In the genomic region with DNA sequence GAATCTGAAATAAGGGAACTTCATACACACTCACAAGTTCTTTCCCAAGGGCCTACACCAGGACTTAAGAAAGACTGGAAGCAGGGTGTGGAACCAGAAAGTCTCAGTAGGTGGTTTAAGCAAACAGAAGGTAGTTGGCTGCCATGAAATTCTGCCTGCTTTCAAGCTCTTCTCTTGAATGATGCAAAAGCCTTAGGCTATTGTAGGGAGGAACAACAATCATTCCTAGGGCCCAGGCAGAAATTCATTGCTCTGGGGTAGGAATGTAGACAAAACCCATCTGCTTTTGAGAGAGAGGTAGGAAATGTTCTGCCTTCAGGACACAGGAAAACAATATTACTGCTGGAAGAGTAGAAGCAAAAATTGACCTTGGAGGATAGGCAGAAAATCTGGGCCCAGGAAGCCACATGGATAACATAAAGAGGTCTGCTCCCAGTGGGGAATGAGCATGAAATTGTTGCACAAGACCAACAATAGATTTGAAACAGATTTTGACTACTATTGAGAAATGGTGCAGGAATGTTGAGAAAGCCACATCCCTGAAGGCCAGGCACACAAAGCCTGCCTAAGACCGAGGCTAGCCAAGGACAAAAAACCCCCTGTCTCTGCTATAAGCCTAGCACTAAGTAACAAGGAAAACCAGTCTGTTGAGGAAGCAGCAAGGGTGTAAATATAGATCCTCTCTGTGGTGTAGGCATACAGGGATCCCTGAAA, we compare ENCODE assay signal across 16 cellular contexts. TPM values are rescaled to one million over a fixed set of nuclear protein-coding genes. Genes with fewer than 3 reads are reported as not detected.
DNase-seq lines count a peak whose midpoint lies in the region; ATAC-seq and TF ChIP-seq lines count a peak whose summit lies in the region.
"Had no signal": no experiment of that assay in that cellular context is flagged by ENCODE, and none has a peak within 500 bp of the region (broad histone marks: within the 10 kb centered on the region; RNA-seq: fewer than 3 reads in every experiment).

No MANE protein-coding gene starts in this region.

- POLR2A ChIA-PET in MCF 10A (lab: Yijun Ruan, JAX), result interaction anchor here (0.7 to 2.6 kb wide), 3 partner anchors 12 to 572 kb away, joined by 3 to 11 read pairs (median 5); a partner anchor contains a TSS

- CTCF ChIA-PET in MCF 10A (lab: Yijun Ruan, JAX), result interaction anchor here (0.7 to 1.0 kb wide), 2 partner anchors 49 to 58 kb away, joined by 3 to 4 read pairs; no protein-coding TSS in a partner anchor

- DNase-seq in Right ventricle myocardium superior (no peak), right atrium auricular region (ENCODE audit: low spot score) (no peak), MCF 10A (ENCODE audit: unreplicated experiment) (peak; percentile 72), left ventricle myocardium superior (no peak), glutamatergic neuron (no peak), NCI-H2081 (lab: John Stamatoyannopoulos, UW) (no peak), DMS 273 treated with DMSO at 0.1 percent for 48 hours (lab: John Stamatoyannopoulos, UW) (no peak)
- DNase-seq in activated effector memory CD4-positive, alpha-beta T cell treated with anti-CD3 and anti-CD28 coated beads, Interleukin-2, amount 50 U/mL, for 16 hours, result no peak
- DNase-seq: ACHN; activated CD4-positive, alpha-beta T cell treated with anti-CD3 and anti-CD28 coated beads for 36 hours; dorsolateral prefrontal cortex; NCI-H510A; SHP77; stimulated activated CD4-positive, alpha-beta T cell treated with anti-CD3 and anti-CD28 coated beads, Interleukin-12 subunit alpha, Interleukin-12 subunit beta, amount 100 ng/mL, for 4 hours; stimulated activated CD8-positive, alpha-beta memory T cell treated with anti-CD3 and anti-CD28 coated beads, Interleukin-4, amount 100 ng/mL, for 48 hours had no signal

- ATAC-seq in Right ventricle myocardium superior (ENCODE audit: poor library complexity) (peak; percentile 87), left ventricle myocardium superior (peak; percentile 85)
- ATAC-seq: activated CD4-positive, alpha-beta T cell treated with anti-CD3 and anti-CD28 coated beads for 36 hours had no signal

- H3K4me1 ChIP-seq in right atrium auricular region, result no peaks in the 10 kb centered on the region

- H3K4me3 Mint-ChIP-seq in MCF 10A (ENCODE audit: unreplicated experiment), result no peak overlapping the region
- no peak overlapping the region for H3K4me3 Mint-ChIP-seq in glutamatergic neuron (ENCODE audit: unreplicated experiment)
- H3K4me3 Mint-ChIP-seq: activated CD4-positive, alpha-beta T cell treated with anti-CD3 and anti-CD28 coated beads for 36 hours had no signal

- TF ChIP-seq CTCF in right atrium auricular region (IDR thresholded peaks at IDR 0.05), result no peak
- TF ChIP-seq CTCF in MCF 10A (IDR thresholded peaks at IDR 0.05; ENCODE audit: unreplicated experiment), result no peak
- TF ChIP-seq CTCF in glutamatergic neuron (IDR thresholded peaks at IDR 0.05; ENCODE audit: partially characterized antibody, unreplicated experiment), result no peak

- H3K4me1 Mint-ChIP-seq in MCF 10A (ENCODE audit: insufficient read depth, unreplicated experiment), result peaks cover 27% of the 10 kb centered on the region
- no peaks in the 10 kb centered on the region for H3K4me1 Mint-ChIP-seq in glutamatergic neuron (ENCODE audit: low read depth, unreplicated experiment)

- H3K27me3 ChIP-seq in right atrium auricular region, result no peaks in the 10 kb centered on the region
- H3K27me3 ChIP-seq: dorsolateral prefrontal cortex had no signal

- H3K36me3 Mint-ChIP-seq in MCF 10A (ENCODE audit: insufficient read depth, unreplicated experiment) (peaks cover 50% of the 10 kb centered on the region), glutamatergic neuron (ENCODE audit: unreplicated experiment) (peaks cover 21% of the 10 kb centered on the region)

- H3K27ac Mint-ChIP-seq in MCF 10A (ENCODE audit: low read depth, unreplicated experiment) (peak overlapping the region; percentile 69), glutamatergic neuron (ENCODE audit: unreplicated experiment) (no peak overlapping the region)
- H3K27ac Mint-ChIP-seq: activated CD4-positive, alpha-beta T cell treated with anti-CD3 and anti-CD28 coated beads for 36 hours; activated T-helper 2 cell treated with anti-CD3 and anti-CD28 coated beads, Interferon-gamma antibody, Interleukin-2, Interleukin-4, amounts not matched to agents 10 μg/mL and 5 μg/mL and 100 μg/mL, durations not matched to agents 14 hours and 24 hours and 36 hours had no signal

- BruUV-seq in MCF 10A (replicated peaks; lab: Mats Ljungman, UMichigan), result no TSS peak

- H3K36me3 ChIP-seq in right atrium auricular region, result peaks cover 12% of the 10 kb centered on the region

- no peak overlapping the region for H3K4me3 ChIP-seq in right atrium auricular region
- H3K4me3 ChIP-seq: dorsolateral prefrontal cortex had no signal

- H3K9me3 ChIP-seq in right atrium auricular region, result no peaks in the 10 kb centered on the region

- H3K27ac ChIP-seq in right atrium auricular region, result no peak overlapping the region
- H3K27ac ChIP-seq: dorsolateral prefrontal cortex had no signal

- peaks cover 8% of the 10 kb centered on the region for H3K9me3 Mint-ChIP-seq in MCF 10A (ENCODE audit: unreplicated experiment)
- peaks cover 3% of the 10 kb centered on the region for H3K9me3 Mint-ChIP-seq in glutamatergic neuron (ENCODE audit: unreplicated experiment)

- no peaks in the 10 kb centered on the region for H3K27me3 Mint-ChIP-seq in MCF 10A (ENCODE audit: insufficient read depth, unreplicated experiment)
- no peaks in the 10 kb centered on the region for H3K27me3 Mint-ChIP-seq in glutamatergic neuron (ENCODE audit: unreplicated experiment)
- H3K27me3 Mint-ChIP-seq: activated CD4-positive, alpha-beta T cell treated with anti-CD3 and anti-CD28 coated beads for 36 hours had no signal

- intact Hi-C loops in Right ventricle myocardium superior (cut with DNase I), result no loop called here
- intact Hi-C loops in MCF 10A (cut with micrococcal nuclease), result no loop called here
- intact Hi-C loops in left ventricle myocardium superior (cut with micrococcal nuclease), result no loop called here

RNA-seq across cellular contexts. Expression of a gene that starts 22.7 kb away (rescaled TPM):
- total RNA-seq in Right ventricle myocardium superior, result 13.7 TPM
- total RNA-seq in right atrium auricular region, result 10 to 100 TPM; 12.5 to 23.7 TPM
- total RNA-seq in MCF 10A (2022), result 56.5 and 67.5 TPM in 2 replicates
- total RNA-seq in left ventricle myocardium superior, result 13.4 TPM
- total RNA-seq in glutamatergic neuron (ENCODE audit: unreplicated experiment), result 32.9 TPM

RNA-seq across cellular contexts. Expression of a gene that starts 24.3 kb away (rescaled TPM):
- 23.6 TPM for total RNA-seq in Right ventricle myocardium superior
- 10 to 100 TPM; 26.9 to 31.9 TPM for total RNA-seq in right atrium auricular region
- 90.9 and 111 TPM in 2 replicates for total RNA-seq in MCF 10A (2022)
- 25.8 TPM for total RNA-seq in left ventricle myocardium superior
- total RNA-seq in glutamatergic neuron (ENCODE audit: unreplicated experiment), result 27.8 TPM
